ENCODE assay signal across 8 cellular contexts in the genomic region with DNA sequence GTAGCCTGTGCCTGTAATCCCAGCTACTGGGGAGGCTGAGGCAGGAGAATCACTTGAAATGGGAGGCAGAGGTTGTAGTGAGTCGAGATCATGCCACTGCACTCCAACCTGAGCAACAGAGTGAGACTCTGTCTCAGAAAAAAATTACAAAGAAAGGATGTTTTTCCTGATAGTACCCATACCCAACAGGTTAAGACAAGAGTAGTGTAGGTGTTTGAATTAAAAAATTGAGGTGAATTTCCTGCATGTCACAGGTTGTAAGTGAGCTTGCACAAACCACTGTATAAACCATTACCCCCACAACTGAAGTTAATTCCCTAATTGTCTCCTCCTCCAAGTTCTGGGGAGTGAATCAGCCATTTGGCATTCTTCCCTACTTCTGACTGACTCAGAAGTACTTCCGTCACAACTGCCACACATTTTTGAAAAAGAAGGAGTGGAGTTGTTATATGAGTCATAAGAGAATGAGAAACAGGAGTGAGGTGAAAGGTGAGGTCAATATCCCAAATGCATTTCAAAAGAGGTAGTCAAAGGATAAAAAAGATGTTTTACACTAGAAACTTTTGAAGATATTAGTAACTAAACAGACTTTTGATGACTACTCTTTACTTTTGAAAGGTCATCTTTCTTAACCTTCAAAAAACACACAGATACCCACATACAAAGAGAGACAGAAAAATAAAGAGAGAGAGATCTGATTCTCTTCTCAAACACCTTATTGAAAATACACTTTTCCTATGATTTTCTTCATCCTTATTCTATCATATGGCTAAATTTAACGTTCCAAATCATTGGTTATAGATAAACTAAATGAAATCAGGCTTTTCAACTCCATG.
A peak's percentile ranks its signal among the peaks of the same experiment; 100 is the strongest.
DNase-seq lines count a peak whose midpoint lies in the region; ATAC-seq and TF ChIP-seq lines count a peak whose summit lies in the region.

No MANE protein-coding gene starts in this region.

- peak overlapping the region; percentile 9 for H3K9ac ChIP-seq in adipocyte (ENCODE audit: low read length)

- TF ChIP-seq CTCF in 22Rv1 (IDR thresholded peaks at IDR 0.05), result no peak

- H3K4me1 ChIP-seq in adipocyte (ENCODE audit: control insufficient read depth, insufficient read depth, low read length), result peaks cover 41% of the 10 kb centered on the region

- H3K4me3 ChIP-seq in adipocyte (ENCODE audit: low read length), result no peak overlapping the region

- no peak for ATAC-seq in HG02970 (IDR thresholded peaks at IDR 0.05; ENCODE audit: low FRiP score, unreplicated experiment)
- no peak for ATAC-seq in HG02623 (IDR thresholded peaks at IDR 0.05; ENCODE audit: unreplicated experiment)
- no peak for ATAC-seq in GM19463 (IDR thresholded peaks at IDR 0.05; ENCODE audit: unreplicated experiment)

- DNase-seq in HT-29 (ENCODE audit: low spot score) (peak; percentile 96), adipocyte (ENCODE audit: low read depth) (peak; percentile 97), inferior parietal cortex (ENCODE audit: extremely low spot score) (peak; percentile 40), ecto neural progenitor cell (ENCODE audit: low spot score) (no peak)

- H3K27ac ChIP-seq in 22Rv1, result peak overlapping the region; percentile 57

- no peaks in the 10 kb centered on the region for H3K36me3 ChIP-seq in adipocyte (ENCODE audit: control insufficient read depth, insufficient read depth, low read length, severe bottlenecking)

- H3K9me3 ChIP-seq in adipocyte (ENCODE audit: control insufficient read depth, low read length), result no peaks in the 10 kb centered on the region

- no peaks in the 10 kb centered on the region for H3K27me3 ChIP-seq in adipocyte (replicated peaks; ENCODE audit: control insufficient read depth, insufficient read depth, low read length)
